In the genomic region with DNA sequence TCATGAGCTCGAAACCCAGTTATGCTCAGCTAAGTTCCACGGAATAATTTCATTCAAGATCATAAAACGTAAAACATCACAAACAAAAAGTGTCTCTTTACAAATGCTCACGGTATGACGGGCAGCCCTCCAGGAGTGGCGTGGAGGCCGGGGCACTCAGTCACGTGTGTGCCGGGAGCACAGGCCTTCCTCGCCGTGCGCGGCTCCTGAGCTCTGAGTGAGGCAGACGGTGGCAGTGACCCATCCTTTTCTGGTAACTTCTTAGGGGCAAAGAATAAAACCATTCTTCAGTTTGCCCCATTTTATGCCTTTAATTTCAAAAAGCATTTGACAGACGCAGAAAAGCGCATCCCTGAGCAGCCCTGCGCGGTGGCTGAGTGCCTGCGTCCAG, we compare ENCODE assay signal across 1 cellular context.
TF ChIP-seq lines count a peak whose summit lies in the region.

No MANE protein-coding gene starts in this region.

TF ChIP-seq in GM12891, 5 proteins besides CTCF, POLR2A, EP300 and RAD21:
- TF ChIP-seq SPI1 (IDR thresholded peaks at IDR 0.05; ENCODE audit: low read depth, low read length): no peak
- no peak for TF ChIP-seq POLR2AphosphoS5 (IDR thresholded peaks at IDR 0.05; ENCODE audit: low read depth, low read length)
- TF ChIP-seq PAX5 (IDR thresholded peaks at IDR 0.05; ENCODE audit: insufficient read depth, low read length, severe bottlenecking): no peak
- no peak for TF ChIP-seq POU2F2 (IDR thresholded peaks at IDR 0.05; ENCODE audit: low read depth, low read length)
- no peak for TF ChIP-seq TAF1 (IDR thresholded peaks at IDR 0.05; ENCODE audit: low read depth, low read length)
